9 cellular contexts compared by ENCODE assay signal in genomic region chr15:31339558-31339895, GRCh38. TPM values are rescaled to one million over a fixed set of nuclear protein-coding genes. Genes with fewer than 3 reads are reported as not detected.
DNase-seq lines count a peak whose midpoint lies in the region; ATAC-seq and TF ChIP-seq lines count a peak whose summit lies in the region.
"Had no signal": no experiment of that assay in that cellular context is flagged by ENCODE, and none has a peak within 500 bp of the region (broad histone marks: within the 10 kb centered on the region; RNA-seq: fewer than 3 reads in every experiment).

No MANE protein-coding gene starts in this region.

- peak overlapping the region in 9 of 10 donors; percentile 23 to 85 (median 75) for H3K4me3 Mint-ChIP-seq in naive thymus-derived CD4-positive, alpha-beta T cell

- H3K9me3 ChIP-seq in heart left ventricle = no peaks in the 10 kb centered on the region
- no peaks in the 10 kb centered on the region for H3K9me3 ChIP-seq in naive thymus-derived CD4-positive, alpha-beta T cell (ENCODE audit: control insufficient read depth in 2 of 3, low read length in 3 of 3)
- H3K9me3 ChIP-seq in WERI-Rb-1 (ENCODE audit: severe bottlenecking) = no peaks in the 10 kb centered on the region

- no peak for DNase-seq in heart left ventricle
- DNase-seq in cardiac septum (ENCODE audit: low spot score) = no peak
- no peak for DNase-seq in brain microvascular endothelial cell
- DNase-seq in naive thymus-derived CD4-positive, alpha-beta T cell = no peak
- no peak for DNase-seq in epidermal melanocyte (ENCODE audit: insufficient read length, low spot score)
- DNase-seq in HT-29 (ENCODE audit: low spot score) = no peak
- no peak for DNase-seq in WERI-Rb-1
- DNase-seq: Calu3 had no signal

- TF ChIP-seq CTCF in heart left ventricle (IDR thresholded peaks at IDR 0.05) = no peak
- no peak for TF ChIP-seq CTCF in brain microvascular endothelial cell (IDR thresholded peaks at IDR 0.05; ENCODE audit: low read depth, low read length, missing control alignments)
- TF ChIP-seq CTCF in WERI-Rb-1 (IDR thresholded peaks at IDR 0.05; ENCODE audit: low read depth, low read length) = no peak

- H3K4me1 Mint-ChIP-seq in naive thymus-derived CD4-positive, alpha-beta T cell = peaks cover 87 to 100% (median 99%) of the 10 kb centered on the region in 7 donors

- peaks cover 0 to 4% (median 0%) of the 10 kb centered on the region in 11 donors for H3K9me3 Mint-ChIP-seq in naive thymus-derived CD4-positive, alpha-beta T cell

- peak overlapping the region in 2 of 12 donors; percentile 0 to 8 for H3K4me3 ChIP-seq in heart left ventricle
- H3K4me3 ChIP-seq in brain microvascular endothelial cell (ENCODE audit: low read depth, low read length) = no peak overlapping the region
- no peak overlapping the region for H3K4me3 ChIP-seq in naive thymus-derived CD4-positive, alpha-beta T cell (ENCODE audit: low read length)
- no peak overlapping the region for H3K4me3 ChIP-seq in urinary bladder (ENCODE audit: low read depth, low read length)
- no peak overlapping the region for H3K4me3 ChIP-seq in WERI-Rb-1 (ENCODE audit: low read depth, low read length)

- WGBS in heart left ventricle, 4 donors = 52 to 79% (median 75%) methylated on average over 5 to 10 of the region's 10 CpGs
- 85% methylated on average over 10 of the region's 10 CpGs for WGBS in urinary bladder

- H3K27me3 ChIP-seq in heart left ventricle = no peaks in the 10 kb centered on the region
- H3K27me3 ChIP-seq in brain microvascular endothelial cell (replicated peaks) = no peaks in the 10 kb centered on the region
- no peaks in the 10 kb centered on the region for H3K27me3 ChIP-seq in naive thymus-derived CD4-positive, alpha-beta T cell (ENCODE audit: control insufficient read depth in 2 of 2, insufficient read depth in 2 of 2, low read length in 2 of 2)
- no peaks in the 10 kb centered on the region for H3K27me3 ChIP-seq in WERI-Rb-1 (ENCODE audit: insufficient read depth, low read depth, severe bottlenecking)

- in situ Hi-C loops in brain microvascular endothelial cell (cut with HindIII; ENCODE audit: low pct_ligation_motif_present, low sequenced_read_pairs) = no loop called here

- H3K36me3 ChIP-seq in heart left ventricle = peaks cover 0 to 12% (median 0%) of the 10 kb centered on the region in 9 donors
- no peaks in the 10 kb centered on the region for H3K36me3 ChIP-seq in brain microvascular endothelial cell (replicated peaks)
- H3K36me3 ChIP-seq in naive thymus-derived CD4-positive, alpha-beta T cell (ENCODE audit: control insufficient read depth in 2 of 3, insufficient read depth in 3 of 3, low read length in 3 of 3) = no peaks in the 10 kb centered on the region
- no peaks in the 10 kb centered on the region for H3K36me3 ChIP-seq in urinary bladder (ENCODE audit: insufficient read depth)
- no peaks in the 10 kb centered on the region for H3K36me3 ChIP-seq in WERI-Rb-1

- H3K27me3 Mint-ChIP-seq in naive thymus-derived CD4-positive, alpha-beta T cell = no peaks in the 10 kb centered on the region

- ATAC-seq in heart left ventricle = no peak
- no peak for ATAC-seq in naive thymus-derived CD4-positive, alpha-beta T cell

- H3K4me1 ChIP-seq in heart left ventricle (peaks cover 49 to 100% (median 99%) of the 10 kb centered on the region in 12 donors), urinary bladder (ENCODE audit: insufficient read depth) (peaks cover 3% of the 10 kb centered on the region)
- H3K4me1 ChIP-seq in naive thymus-derived CD4-positive, alpha-beta T cell (ENCODE audit: control insufficient read depth in 2 of 2, insufficient read depth in 2 of 2, low read length in 2 of 2) = peaks cover 98 to 100% of the 10 kb centered on the region in 2 donors

- peaks cover 0 to 15% (median 0%) of the 10 kb centered on the region in 5 donors for H3K36me3 Mint-ChIP-seq in naive thymus-derived CD4-positive, alpha-beta T cell

- POLR2A ChIA-PET in naive thymus-derived CD4-positive, alpha-beta T cell (lab: Charles Lee) = interaction anchor here (1.0 to 21.3 kb wide), 6 partner anchors 10 to 96 kb away, joined by 3 to 529 read pairs (median 12); partner anchors contain the start of gene KLF13

- H3K27ac ChIP-seq in heart left ventricle (peak overlapping the region; percentile 49 to 89 (median 71)), brain microvascular endothelial cell (peak overlapping the region; percentile 36), urinary bladder (ENCODE audit: low read depth) (peak overlapping the region; percentile 55), WERI-Rb-1 (no peak overlapping the region)
- H3K27ac ChIP-seq in naive thymus-derived CD4-positive, alpha-beta T cell (ENCODE audit: low read depth, low read length) = peak overlapping the region; percentile 94

- intact Hi-C loops in heart left ventricle (cut with DNase I) (loop anchor here in 1 of 10 donors (2.0 kb wide), 1 partner anchor 13 kb away; no protein-coding TSS in a partner anchor), cardiac septum (cut with DNase I) (no loop called here)
- intact Hi-C loops in naive thymus-derived CD4-positive, alpha-beta T cell (cut with micrococcal nuclease) = no loop called here

- H3K27ac Mint-ChIP-seq in naive thymus-derived CD4-positive, alpha-beta T cell = peak overlapping the region; percentile 79 to 99 (median 92)

- TF ChIP-seq POLR2A in heart left ventricle (IDR thresholded peaks at IDR 0.05) = no peak

- CTCF ChIA-PET in naive thymus-derived CD4-positive, alpha-beta T cell (lab: Charles Lee) = interaction anchor here (1.1 kb wide), 1 partner anchor 19 kb away, joined by 4 read pairs; no protein-coding TSS in a partner anchor

RNA-seq across cellular contexts. Expression of gene KLF13, which starts 12.9 kb away (rescaled TPM):
- total RNA-seq in heart left ventricle = 10 to 100 TPM; 37.5 to 65.9 (median 56.4) TPM
- polyA plus RNA-seq in heart left ventricle = 10 to 100 TPM; 22.4 to 74.0 TPM
- total RNA-seq in cardiac septum = 35.7 TPM
- total RNA-seq in naive thymus-derived CD4-positive, alpha-beta T cell = 100 to 1,000 TPM; 175 to 256 (median 199) TPM
- polyA plus RNA-seq in naive thymus-derived CD4-positive, alpha-beta T cell = 10 to 100 TPM; 42.4 to 53.7 TPM
- 24.3 TPM for total RNA-seq in urinary bladder
- 65.0 TPM for polyA plus RNA-seq in urinary bladder
- total RNA-seq in HT-29 (2014; rRNA removed; shearing (Covaris generic)) = 52.2 and 52.7 TPM in 2 replicates
